15 cellular contexts compared by ENCODE assay signal in the genomic region with DNA sequence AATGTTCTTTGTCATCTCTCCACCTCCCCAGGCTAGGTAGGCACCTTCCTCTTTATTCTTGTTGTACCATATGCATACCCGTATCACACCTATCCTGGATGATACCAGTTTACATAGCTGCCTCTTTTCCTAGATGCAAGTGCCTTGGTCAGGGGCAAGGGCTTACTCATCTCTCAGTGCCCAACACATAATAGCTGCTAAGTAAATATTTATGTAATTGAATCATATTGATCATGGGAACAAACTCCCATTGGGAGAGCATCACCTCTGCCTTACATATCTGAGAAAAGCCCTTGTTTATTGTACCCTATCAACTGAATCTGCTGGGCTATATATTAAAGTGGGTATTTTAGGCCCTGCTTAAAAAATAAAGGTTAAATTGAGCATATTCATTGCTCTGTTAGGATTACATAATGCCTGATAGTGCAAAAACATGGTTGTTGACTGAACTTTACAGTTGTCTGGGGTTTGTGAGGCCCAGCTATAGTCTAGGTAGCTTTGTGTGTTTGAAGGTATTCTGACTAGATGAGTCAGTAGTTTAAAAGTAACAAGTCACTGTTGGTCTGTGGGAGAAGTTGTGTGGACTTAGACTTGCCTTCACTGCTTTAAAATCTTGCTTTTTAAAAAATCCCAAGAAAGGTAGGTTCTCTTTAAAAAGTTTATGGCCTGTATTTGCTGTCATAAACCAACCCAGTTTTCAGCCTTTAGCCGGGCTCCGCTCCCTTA.
DNase-seq lines count a peak whose midpoint lies in the region; FAIRE-seq and TF ChIP-seq lines count a peak whose summit lies in the region.
"Had no signal": no experiment of that assay in that cellular context is flagged by ENCODE, and none has a peak within 500 bp of the region (broad histone marks: within the 10 kb centered on the region; RNA-seq: fewer than 3 reads in every experiment).

No MANE protein-coding gene starts in this region.

- H3K4ac ChIP-seq in mesenchymal stem cell (ENCODE audit: low read depth in 1 of 2, low read length in 2 of 2), result no peak overlapping the region

- no peak overlapping the region for H3K4me3 ChIP-seq in ACC112 (ENCODE audit: low read depth, low read length)
- H3K4me3 ChIP-seq in bronchial epithelial cell (ENCODE audit: low read depth, low read length), result no peak overlapping the region
- H3K4me3 ChIP-seq in mesenchymal stem cell (ENCODE audit: insufficient read depth in 1 of 2, low read depth in 1 of 2, low read length in 2 of 2), result no peak overlapping the region
- no peak overlapping the region for H3K4me3 ChIP-seq in right atrium auricular region
- H3K4me3 ChIP-seq: BLaER1, GM23338 had no signal

- no peak overlapping the region for H3K4me3 Mint-ChIP-seq in HFFc6
- H3K4me3 Mint-ChIP-seq: GM23338 had no signal

- H3K4me1 ChIP-seq in ACC112 (ENCODE audit: control insufficient read depth, insufficient read depth, low read length, unreplicated experiment), result peaks cover 17% of the 10 kb centered on the region
- H3K4me1 ChIP-seq in mesenchymal stem cell (ENCODE audit: control insufficient read depth, insufficient read depth, low read depth, low read length), result peaks cover 2% of the 10 kb centered on the region
- H3K4me1 ChIP-seq in right atrium auricular region, result no peaks in the 10 kb centered on the region

- no peak overlapping the region for H2BK120ac ChIP-seq in mesenchymal stem cell (ENCODE audit: low read depth, low read length)

- no peak overlapping the region for H3K9ac ChIP-seq in mesenchymal stem cell (ENCODE audit: low read length)
- H3K9ac ChIP-seq: BLaER1 had no signal

- DNase-seq in HFFc6 (no peak), bronchial epithelial cell (ENCODE audit: low read depth) (peak; percentile 20), mesenchymal stem cell (no peak), SHP77 treated with DMSO at 0.1 percent for 48 hours (lab: John Stamatoyannopoulos, UW) (no peak), right atrium auricular region (ENCODE audit: low spot score) (no peak), LoVo (ENCODE audit: low spot score) (no peak), NCI-H1105 (lab: John Stamatoyannopoulos, UW) (no peak)
- DNase-seq: MM.1S, NCI-H1092 treated with DMSO at 0.1 percent for 48 hours, NCI-H187, NCI-H345, NCI-H748 treated with DMSO at 0.1 percent for 48 hours had no signal

- no peaks in the 10 kb centered on the region for H3K27me3 Mint-ChIP-seq in HFFc6 (ENCODE audit: insufficient read depth)

- no peaks in the 10 kb centered on the region for H3K79me1 ChIP-seq in mesenchymal stem cell (replicated peaks; ENCODE audit: low read length, poor library complexity, severe bottlenecking)

- no peaks in the 10 kb centered on the region for H3K27me3 ChIP-seq in ACC112 (ENCODE audit: insufficient read depth, low read length)
- no peaks in the 10 kb centered on the region for H3K27me3 ChIP-seq in bronchial epithelial cell (ENCODE audit: control insufficient read depth, insufficient read depth, low read length)
- H3K27me3 ChIP-seq in mesenchymal stem cell (ENCODE audit: control insufficient read depth in 1 of 2, insufficient read depth in 1 of 2, low read length in 2 of 2), result no peaks in the 10 kb centered on the region
- H3K27me3 ChIP-seq in right atrium auricular region, result no peaks in the 10 kb centered on the region
- H3K27me3 ChIP-seq: BLaER1 had no signal

- H3K27ac Mint-ChIP-seq in HFFc6, result peak overlapping the region; percentile 8; the same call in 1 of the 2 replicates
- H3K27ac Mint-ChIP-seq: GM23338 had no signal

- no peak overlapping the region for H3K23ac ChIP-seq in mesenchymal stem cell (ENCODE audit: low read length in 2 of 2)

- H4K91ac ChIP-seq in mesenchymal stem cell (ENCODE audit: low read length), result no peak overlapping the region

- H3K27ac ChIP-seq in ACC112 (ENCODE audit: low read depth, low read length), result peak overlapping the region; percentile 23; the same call in 1 of the 2 replicates
- no peak overlapping the region for H3K27ac ChIP-seq in mesenchymal stem cell (ENCODE audit: low read length, poor library complexity, severe bottlenecking)
- no peak overlapping the region for H3K27ac ChIP-seq in right atrium auricular region
- H3K27ac ChIP-seq: BLaER1 had no signal

- H3K9me3 Mint-ChIP-seq in HFFc6, result no peaks in the 10 kb centered on the region
- H3K9me3 Mint-ChIP-seq: GM23338 had no signal

- no peak overlapping the region for H3K4me2 ChIP-seq in mesenchymal stem cell (ENCODE audit: low read length, poor library complexity, severe bottlenecking)
- H3K4me2 ChIP-seq: BLaER1, GM23338 had no signal

- peak overlapping the region; percentile 26 for H2AK5ac ChIP-seq in mesenchymal stem cell (ENCODE audit: low read length, severe bottlenecking)

- peaks cover 4% of the 10 kb centered on the region; the same call in 1 of the 2 replicates for H3K36me3 ChIP-seq in ACC112 (ENCODE audit: insufficient read depth, low read length)
- peaks cover 1% of the 10 kb centered on the region for H3K36me3 ChIP-seq in bronchial epithelial cell (ENCODE audit: control insufficient read depth, insufficient read depth, low read length)
- peaks cover 0 to 16% of the 10 kb centered on the region in 2 experiments for H3K36me3 ChIP-seq in mesenchymal stem cell (ENCODE audit: control insufficient read depth in 1 of 2, insufficient read depth in 2 of 2, low read depth in 1 of 2, low read length in 2 of 2)
- H3K36me3 ChIP-seq in right atrium auricular region, result peaks cover 8% of the 10 kb centered on the region

- no peak for FAIRE-seq in bronchial epithelial cell (lab: Jason Lieb, UNC)

- WGBS in mesenchymal stem cell, result 100% methylated on average over 1 of the region's 3 CpGs

- H2BK12ac ChIP-seq in mesenchymal stem cell (ENCODE audit: low read length in 2 of 2), result no peak overlapping the region

- H3K79me2 ChIP-seq in ACC112 (ENCODE audit: control insufficient read depth, insufficient read depth, low read length, unreplicated experiment), result no peaks in the 10 kb centered on the region

- H3K36me3 Mint-ChIP-seq in HFFc6 (ENCODE audit: low read depth), result peaks cover 5% of the 10 kb centered on the region

- H3K18ac ChIP-seq in mesenchymal stem cell (ENCODE audit: low read depth in 1 of 2, low read length in 2 of 2), result no peak overlapping the region

- TF ChIP-seq CTCF in HFFc6 (IDR thresholded peaks at IDR 0.05) (no peak), bronchial epithelial cell (IDR thresholded peaks at IDR 0.05; ENCODE audit: insufficient read depth, low read length, severe bottlenecking) (no peak), right atrium auricular region (IDR thresholded peaks at IDR 0.05) (no peak)

- no peak overlapping the region for H4K8ac ChIP-seq in mesenchymal stem cell (ENCODE audit: low read length)

- no peak overlapping the region for H2BK5ac ChIP-seq in mesenchymal stem cell (ENCODE audit: low read depth, low read length, poor library complexity, severe bottlenecking)

- H3K14ac ChIP-seq in mesenchymal stem cell (ENCODE audit: low read length in 2 of 2), result no peak overlapping the region

- H2AFZ ChIP-seq in ACC112 (ENCODE audit: low read length, unreplicated experiment) (no peak overlapping the region), mesenchymal stem cell (ENCODE audit: low read depth, low read length) (no peak overlapping the region)
- H2AFZ ChIP-seq: GM23338 had no signal

- peaks cover 25% of the 10 kb centered on the region for H3K4me1 Mint-ChIP-seq in HFFc6 (ENCODE audit: low read depth)

- no peak overlapping the region for H2BK15ac ChIP-seq in mesenchymal stem cell (ENCODE audit: low read depth, poor library complexity, severe bottlenecking)

- H3K9me3 ChIP-seq in mesenchymal stem cell (ENCODE audit: control insufficient read depth, low read length), result no peaks in the 10 kb centered on the region
- H3K9me3 ChIP-seq in right atrium auricular region, result no peaks in the 10 kb centered on the region
- H3K9me3 ChIP-seq: BLaER1 had no signal
